ENCODE assay signal across 8 cellular contexts in the genomic region with DNA sequence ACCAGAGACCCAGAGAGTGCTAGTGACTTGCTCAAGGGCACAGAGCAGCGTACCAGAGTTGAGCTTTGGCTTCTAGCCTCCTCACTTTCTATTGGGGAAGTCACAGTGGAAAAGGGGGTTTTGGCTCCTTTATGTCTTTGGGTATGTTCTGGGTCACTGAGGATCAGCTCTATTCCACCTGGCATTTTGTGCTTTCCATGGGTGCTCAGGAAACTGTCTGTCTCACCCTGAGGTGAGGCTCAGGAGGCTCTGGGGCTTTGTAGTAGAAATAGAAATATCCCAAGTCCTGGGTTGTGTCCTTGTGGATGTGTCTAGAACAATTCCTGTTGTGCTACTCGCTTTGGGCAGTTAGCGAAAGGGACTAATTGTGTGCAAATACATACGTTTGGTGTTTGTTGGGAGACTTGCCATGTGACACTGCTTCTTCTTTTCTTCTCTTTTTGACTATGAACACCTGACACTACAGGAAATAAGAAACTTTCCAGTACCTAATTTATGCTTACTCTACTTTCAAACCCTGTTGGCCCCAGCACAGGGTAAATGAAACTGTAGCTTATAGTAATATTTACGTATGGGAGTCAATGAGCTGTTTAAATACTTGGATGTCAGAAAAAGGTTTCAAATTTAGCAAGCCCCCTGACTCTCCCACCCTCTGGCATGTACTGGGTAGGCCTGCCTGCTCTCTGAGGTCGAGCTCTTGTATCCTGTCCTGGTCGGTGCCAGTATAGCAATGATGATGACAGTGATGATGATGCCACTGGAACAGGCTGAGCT. TPM values are rescaled to one million over a fixed set of nuclear protein-coding genes. Genes with fewer than 3 reads are reported as not detected.
DNase-seq lines count a peak whose midpoint lies in the region; ATAC-seq, FAIRE-seq and TF ChIP-seq lines count a peak whose summit lies in the region.

No MANE protein-coding gene starts in this region.

- H3K9me3 ChIP-seq in HCT116 (ENCODE audit: control insufficient read depth in 1 of 2, insufficient read depth in 1 of 2, low read depth in 1 of 2, low read length in 2 of 2) (no peaks in the 10 kb centered on the region), Peyer's patch (no peaks in the 10 kb centered on the region), neural progenitor cell (ENCODE audit: low read depth) (no peaks in the 10 kb centered on the region)

- H3K4me1 ChIP-seq in HCT116 (ENCODE audit: control insufficient read depth in 1 of 2, insufficient read depth in 2 of 2, low read length in 2 of 2) (peaks cover 79 to 97% of the 10 kb centered on the region in 2 experiments), Peyer's patch (peaks cover 10 to 54% (median 28%) of the 10 kb centered on the region in 4 donors), neural progenitor cell (peaks cover 29% of the 10 kb centered on the region)

- no peak overlapping the region for H3K27ac ChIP-seq in HCT116 (ENCODE audit: low read depth, low read length)
- H3K27ac ChIP-seq in Peyer's patch: peak overlapping the region; percentile 36 to 75 (median 69)
- H3K27ac ChIP-seq in neural progenitor cell: no peak overlapping the region

- H3K9me2 ChIP-seq in HCT116 (ENCODE audit: insufficient read depth): no peaks in the 10 kb centered on the region

- H3K27ac Mint-ChIP-seq in naive thymus-derived CD8-positive, alpha-beta T cell: no peak overlapping the region
- no peak overlapping the region for H3K27ac Mint-ChIP-seq in neural progenitor cell
- H3K27ac Mint-ChIP-seq in MCF 10A (ENCODE audit: low read depth, unreplicated experiment): no peak overlapping the region

- H3K27me3 ChIP-seq in HCT116 (ENCODE audit: insufficient read depth, low read length): no peaks in the 10 kb centered on the region
- no peaks in the 10 kb centered on the region for H3K27me3 ChIP-seq in Peyer's patch
- H3K27me3 ChIP-seq in neural progenitor cell: no peaks in the 10 kb centered on the region

- peak; percentile 86 for FAIRE-seq in GM18507 (lab: Jason Lieb, UNC)

- BruUV-seq in HCT116 (replicated peaks; lab: Mats Ljungman, UMichigan) (no TSS peak), MCF 10A (replicated peaks; lab: Mats Ljungman, UMichigan) (no TSS peak)

- no peak for TF ChIP-seq RAD21 in HCT116 (IDR thresholded peaks at IDR 0.05; ENCODE audit: low read depth)

- no peaks in the 10 kb centered on the region for H3K9me3 Mint-ChIP-seq in naive thymus-derived CD8-positive, alpha-beta T cell
- H3K9me3 Mint-ChIP-seq in neural progenitor cell: no peaks in the 10 kb centered on the region
- H3K9me3 Mint-ChIP-seq in MCF 10A (ENCODE audit: unreplicated experiment): no peaks in the 10 kb centered on the region

- no peak overlapping the region for H3K4me3 Mint-ChIP-seq in naive thymus-derived CD8-positive, alpha-beta T cell
- H3K4me3 Mint-ChIP-seq in neural progenitor cell (no peak overlapping the region), MCF 10A (ENCODE audit: unreplicated experiment) (no peak overlapping the region)

- no peak for TF ChIP-seq CTCF in HCT116 (IDR thresholded peaks at IDR 0.05 in 2 of 3, conservative IDR thresholded peaks at IDR 0.05 in 1 of 3; ENCODE audit: borderline replicate concordance in 1 of 3, insufficient read depth in 1 of 3, low read depth in 2 of 3, low read length in 2 of 3)
- TF ChIP-seq CTCF in Peyer's patch (IDR thresholded peaks at IDR 0.05): no peak
- TF ChIP-seq CTCF in neural progenitor cell (IDR thresholded peaks at IDR 0.05): no peak
- TF ChIP-seq CTCF in MCF 10A (IDR thresholded peaks at IDR 0.05; ENCODE audit: unreplicated experiment): no peak

- TF ChIP-seq POLR2A in HCT116 (IDR thresholded peaks at IDR 0.05; ENCODE audit: borderline replicate concordance, extremely low read depth, insufficient read depth, insufficient read length) (no peak), Peyer's patch (IDR thresholded peaks at IDR 0.05) (no peak)

- H3K79me2 ChIP-seq in HCT116 (ENCODE audit: insufficient read depth, low read length): peaks cover 98% of the 10 kb centered on the region
- H3K79me2 ChIP-seq in neural progenitor cell (ENCODE audit: low read depth): peaks cover 61% of the 10 kb centered on the region

- intact Hi-C loops in HCT116 (cut with micrococcal nuclease) (loop anchor here (10.0 kb wide), 1 partner anchor 204 kb away; no protein-coding TSS in a partner anchor), MCF 10A (cut with micrococcal nuclease) (no loop called here)

- POLR2A ChIA-PET in HCT116 (lab: Charles Lee): interaction anchor here (0.7 kb wide), 1 partner anchor 27 kb away, joined by 3 read pairs; no protein-coding TSS in a partner anchor
- POLR2A ChIA-PET in naive thymus-derived CD8-positive, alpha-beta T cell (lab: Charles Lee): interaction anchor here (0.6 to 2.7 kb wide), 11 partner anchors 9 to 160 kb away, joined by 3 to 13 read pairs (median 5); a partner anchor contains a TSS
- POLR2A ChIA-PET in MCF 10A (lab: Yijun Ruan, JAX): interaction anchor here (0.7 to 2.0 kb wide), 4 partner anchors 21 to 76 kb away, joined by 3 to 9 read pairs (median 3); no protein-coding TSS in a partner anchor

- H2AFZ ChIP-seq in HCT116 (ENCODE audit: low read depth, low read length, poor library complexity, severe bottlenecking): no peak overlapping the region
- no peak overlapping the region for H2AFZ ChIP-seq in neural progenitor cell (replicated peaks)

- peaks cover 19 to 42% (median 34%) of the 10 kb centered on the region in 4 donors for H3K4me1 Mint-ChIP-seq in naive thymus-derived CD8-positive, alpha-beta T cell
- H3K4me1 Mint-ChIP-seq in neural progenitor cell (peaks cover 49% of the 10 kb centered on the region), MCF 10A (ENCODE audit: insufficient read depth, unreplicated experiment) (peaks cover 53% of the 10 kb centered on the region)

- H3K36me3 Mint-ChIP-seq in naive thymus-derived CD8-positive, alpha-beta T cell: no peaks in the 10 kb centered on the region
- H3K36me3 Mint-ChIP-seq in neural progenitor cell (peaks cover 12% of the 10 kb centered on the region), MCF 10A (ENCODE audit: insufficient read depth, unreplicated experiment) (peaks cover 7% of the 10 kb centered on the region)

- no peaks in the 10 kb centered on the region for H3K27me3 Mint-ChIP-seq in naive thymus-derived CD8-positive, alpha-beta T cell
- H3K27me3 Mint-ChIP-seq in neural progenitor cell (ENCODE audit: insufficient read depth, low read depth) (no peaks in the 10 kb centered on the region), MCF 10A (ENCODE audit: insufficient read depth, unreplicated experiment) (no peaks in the 10 kb centered on the region)

- H3F3A ChIP-seq in neural progenitor cell (ENCODE audit: low read depth): peaks cover 9% of the 10 kb centered on the region

- DNase-seq in GM18507 (ENCODE audit: extremely low spot score, insufficient read length, low read depth): no peak
- no peak for DNase-seq in HCT116 (ENCODE audit: low read depth, low spot score)
- DNase-seq in Peyer's patch: peak in 1 of 3 donors; percentile 45
- no peak for DNase-seq in naive thymus-derived CD8-positive, alpha-beta T cell
- DNase-seq in NCI-H1694 treated with DMSO at 0.1 percent for 48 hours (lab: John Stamatoyannopoulos, UW): no peak
- DNase-seq in neural progenitor cell (ENCODE audit: low spot score): no peak
- no peak for DNase-seq in OCI-M2 (lab: John Stamatoyannopoulos, UW; ENCODE audit: unreplicated experiment)
- no peak for DNase-seq in MCF 10A (ENCODE audit: unreplicated experiment)

- H3K36me3 ChIP-seq in HCT116 (ENCODE audit: control insufficient read depth in 1 of 2, insufficient read depth in 2 of 2, low read length in 2 of 2) (peaks cover 0 to 17% of the 10 kb centered on the region in 2 experiments; a peak in 1 of 4 replicates), Peyer's patch (no peaks in the 10 kb centered on the region), neural progenitor cell (no peaks in the 10 kb centered on the region)

- H3K9ac ChIP-seq in HCT116 (ENCODE audit: low read length) (0 out of 2 replicates have a peak overlapping the region, but pooled peaks have one; percentile 15), neural progenitor cell (no peak overlapping the region)

- H3K4me3 ChIP-seq in HCT116 (replicated peaks in 1 of 2; ENCODE audit: low read depth in 1 of 2, low read length in 2 of 2) (no peak overlapping the region), Peyer's patch (peak overlapping the region in 1 of 4 donors; percentile 0), neural progenitor cell (no peak overlapping the region)

- ATAC-seq in HCT116: no peak
- ATAC-seq in naive thymus-derived CD8-positive, alpha-beta T cell: peak; percentile 46 to 63

- CTCF ChIA-PET in HCT116 (lab: Charles Lee): no interaction called here
- CTCF ChIA-PET in MCF 10A (lab: Yijun Ruan, JAX): interaction anchor here (0.6 to 0.7 kb wide), 4 partner anchors 38 to 203 kb away, joined by 3 to 4 read pairs (median 4); no protein-coding TSS in a partner anchor

- H3K4me2 ChIP-seq in HCT116 (ENCODE audit: low read length) (peak overlapping the region; percentile 0; the same call in 1 of the 2 replicates), neural progenitor cell (no peak overlapping the region)

- H4K20me1 ChIP-seq in HCT116 (ENCODE audit: insufficient read depth): peaks cover 7% of the 10 kb centered on the region; the same call in 1 of the 2 replicates
- peaks cover 71% of the 10 kb centered on the region for H4K20me1 ChIP-seq in neural progenitor cell (ENCODE audit: low read depth)

- RAD21 ChIA-PET in HCT116 (lab: Charles Lee; ENCODE audit: low non-redundant PET in 1 of 2, low total read pairs in 2 of 2, uncharacterized antibody in 2 of 2, unreplicated experiment in 2 of 2): interaction anchor here in 1 of 2 experiments (0.6 kb wide), 1 partner anchor 35 kb away, joined by 3 read pairs; a partner anchor contains a TSS

TF ChIP-seq in HCT116, 20 proteins besides CTCF, POLR2A, EP300 and RAD21:
- TF ChIP-seq SRF (IDR thresholded peaks at IDR 0.05; ENCODE audit: low read depth): no peak
- no peak for TF ChIP-seq ZFX (IDR thresholded peaks at IDR 0.05)
- no peak for TF ChIP-seq POLR2AphosphoS5 (IDR thresholded peaks at IDR 0.05; ENCODE audit: low read depth, low read length)
- TF ChIP-seq TCF7L2 (IDR thresholded peaks at IDR 0.05; ENCODE audit: borderline replicate concordance, extremely low read depth, insufficient read depth, insufficient read length): no peak
- TF ChIP-seq SP1 (IDR thresholded peaks at IDR 0.05; ENCODE audit: low read depth): no peak
TF ChIP-seq in HCT116: peak in this region for 0.

RNA-seq across cellular contexts. Expression of a gene that starts 35.6 kb away (rescaled TPM):
- total RNA-seq in HCT116 (2021; ENCODE audit: unreplicated experiment) (89.2 TPM), Peyer's patch (10 to 100 TPM; 43.7 to 80.0 (median 60.2) TPM), neural progenitor cell (ENCODE audit: low replicate concordance) (12.5 and 14.3 TPM in 2 replicates), MCF 10A (2022) (19.9 and 26.1 TPM in 2 replicates)
- 54.4 and 57.6 TPM in 2 replicates for polyA plus RNA-seq in HCT116 (2012)
- 10 to 100 TPM; 53.1 to 55.4 TPM for total RNA-seq in naive thymus-derived CD8-positive, alpha-beta T cell
- 1 to 10 TPM in 2 of 3 donors, under 1 TPM in 1; 0.57 to 4.2 (median 1.7) TPM for polyA plus RNA-seq in naive thymus-derived CD8-positive, alpha-beta T cell

Comparison
In these comparisons a context has a peak if more than half of its experiments do, and no peak if none do; other contexts are left out.
1. H3K27ac ChIP-seq: peak in Peyer's patch (4 of 4); none in HCT116 (single experiment) and neural progenitor cell (single experiment).